ENCODE assay signal across 8 cellular contexts in the genomic region with DNA sequence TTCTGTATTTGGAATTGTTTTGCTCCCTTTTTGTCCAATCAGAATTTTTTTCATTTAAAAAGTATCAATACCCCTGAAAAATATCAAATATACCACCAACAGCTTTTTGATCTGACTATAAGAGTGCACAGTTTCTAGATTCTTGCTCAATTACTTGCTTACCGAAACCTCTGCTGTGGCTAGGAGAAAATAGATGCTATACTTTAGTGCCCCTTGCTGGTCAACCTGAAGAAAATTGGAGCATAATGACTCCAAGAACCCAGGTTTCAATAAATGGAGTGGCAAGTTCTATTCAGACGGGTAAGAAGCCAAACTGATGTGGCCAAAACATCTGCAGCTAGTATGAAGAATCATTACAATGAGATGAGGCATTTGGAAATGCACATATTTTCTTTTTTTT.
DNase-seq lines count a peak whose midpoint lies in the region; ATAC-seq, FAIRE-seq and TF ChIP-seq lines count a peak whose summit lies in the region.

No MANE protein-coding gene starts in this region.

- no peak overlapping the region for H2AFZ ChIP-seq in neural progenitor cell (replicated peaks)

- H4K20me1 ChIP-seq in neural progenitor cell (ENCODE audit: low read depth), result no peaks in the 10 kb centered on the region

- peak; percentile 63 for TF ChIP-seq CTCF in choroid plexus epithelial cell (conservative IDR thresholded peaks at IDR 0.05; ENCODE audit: low read depth, low read length)
- TF ChIP-seq CTCF in neural progenitor cell (IDR thresholded peaks at IDR 0.05), result peak; percentile 49

- H3K4me3 Mint-ChIP-seq in neural progenitor cell, result no peak overlapping the region

- no peak overlapping the region for H3K27ac ChIP-seq in neural progenitor cell

- DNase-seq in NCI-H1930 (lab: John Stamatoyannopoulos, UW) (peak; percentile 1), choroid plexus epithelial cell (ENCODE audit: low read depth) (peak; percentile 86), neural progenitor cell (ENCODE audit: low spot score) (peak; percentile 35), GM19239 (ENCODE audit: insufficient read length, low spot score) (no peak), NCI-H187 (lab: John Stamatoyannopoulos, UW) (no peak)

- no peak overlapping the region for H3K27ac Mint-ChIP-seq in neural progenitor cell

- no peaks in the 10 kb centered on the region for H3K27me3 Mint-ChIP-seq in neural progenitor cell (ENCODE audit: insufficient read depth, low read depth)

- no peak overlapping the region for H3K4me2 ChIP-seq in neural progenitor cell

- ATAC-seq in GM18907 (IDR thresholded peaks at IDR 0.05; ENCODE audit: unreplicated experiment) (peak; percentile 50), GM21528 (IDR thresholded peaks at IDR 0.05; ENCODE audit: low FRiP score, unreplicated experiment) (no peak), HG03159 (IDR thresholded peaks at IDR 0.05; ENCODE audit: unreplicated experiment) (no peak)

- H3F3A ChIP-seq in neural progenitor cell (ENCODE audit: low read depth), result no peaks in the 10 kb centered on the region

- H3K9me3 ChIP-seq in neural progenitor cell (ENCODE audit: low read depth), result no peaks in the 10 kb centered on the region

- no peaks in the 10 kb centered on the region for H3K79me2 ChIP-seq in neural progenitor cell (ENCODE audit: low read depth)

- H3K27me3 ChIP-seq in neural progenitor cell, result no peaks in the 10 kb centered on the region

- no peaks in the 10 kb centered on the region for H3K36me3 ChIP-seq in neural progenitor cell

- no peaks in the 10 kb centered on the region for H3K4me1 ChIP-seq in neural progenitor cell

- H3K9ac ChIP-seq in neural progenitor cell, result no peak overlapping the region

- peaks cover 8% of the 10 kb centered on the region for H3K4me1 Mint-ChIP-seq in neural progenitor cell

- H3K4me3 ChIP-seq in choroid plexus epithelial cell (ENCODE audit: low read depth, low read length), result no peak overlapping the region
- H3K4me3 ChIP-seq in neural progenitor cell, result no peak overlapping the region

- H3K36me3 Mint-ChIP-seq in neural progenitor cell, result no peaks in the 10 kb centered on the region

- no peaks in the 10 kb centered on the region for H3K9me3 Mint-ChIP-seq in neural progenitor cell

- no peak for FAIRE-seq in GM19239 (lab: Jason Lieb, UNC)

Comparison
In these comparisons a context has a peak if more than half of its experiments do, and no peak if none do; other contexts are left out.
1. DNase-seq: peak in NCI-H1930 (2 of 2), choroid plexus epithelial cell (single experiment) and neural progenitor cell (single experiment); none in GM19239 (single experiment) and NCI-H187 (0 of 2).